11 cellular contexts compared by ENCODE assay signal in genomic region chr20:5652626-5653573, GRCh38. TPM values are rescaled to one million over a fixed set of nuclear protein-coding genes. Genes with fewer than 3 reads are reported as not detected.
DNase-seq lines count a peak whose midpoint lies in the region; ATAC-seq, FAIRE-seq and TF ChIP-seq lines count a peak whose summit lies in the region.
"Had no signal": no experiment of that assay in that cellular context is flagged by ENCODE, and none has a peak within 500 bp of the region (broad histone marks: within the 10 kb centered on the region; RNA-seq: fewer than 3 reads in every experiment).

No MANE protein-coding gene starts in this region.

- H3K4me3 Mint-ChIP-seq in activated naive CD8-positive, alpha-beta T cell treated with anti-CD3 and anti-CD28 coated beads, Interleukin-2, amount 10 ng/mL, durations not matched to agents 7 days and 5 days, result peak overlapping the region; percentile 37
- H3K4me3 Mint-ChIP-seq in naive B cell, result peak overlapping the region in 7 of 8 donors; percentile 69 to 92 (median 86)

- H3K27ac Mint-ChIP-seq in activated naive CD8-positive, alpha-beta T cell treated with anti-CD3 and anti-CD28 coated beads, Interleukin-2, amount 10 ng/mL, durations not matched to agents 7 days and 5 days, result peak overlapping the region; percentile 56
- H3K27ac Mint-ChIP-seq in naive B cell, result peak overlapping the region; percentile 99

- H3K4me3 ChIP-seq in BLaER1 treated with 17β-estradiol and CSF1 and Interleukin-3, amounts not matched to agents 10 nM and 100 nM, result 0 out of 20 replicates have a peak overlapping the region, but pooled peaks of 2 of the 10 experiments have one; percentile 0 to 26

- H3K27me3 Mint-ChIP-seq in activated naive CD8-positive, alpha-beta T cell treated with anti-CD3 and anti-CD28 coated beads, Interleukin-2, amount 10 ng/mL, durations not matched to agents 7 days and 5 days, result no peaks in the 10 kb centered on the region
- H3K27me3 Mint-ChIP-seq in naive B cell, result no peaks in the 10 kb centered on the region

- no peaks in the 10 kb centered on the region for H4K20me1 ChIP-seq in BLaER1 treated with 17β-estradiol and CSF1 and Interleukin-3, amounts not matched to agents 10 nM and 100 nM

- H3K9ac ChIP-seq in BLaER1 treated with 17β-estradiol and CSF1 and Interleukin-3, amounts not matched to agents 10 nM and 100 nM, result peak overlapping the region in 9 of 11 experiments; percentile 9 to 80 (median 65); a peak in 16 of 22 replicates

- H3K9me3 ChIP-seq in BLaER1 treated with 17β-estradiol and CSF1 and Interleukin-3, amounts not matched to agents 10 nM and 100 nM (replicated peaks in 1 of 11), result peaks cover 0 to 4% (median 0%) of the 10 kb centered on the region in 11 experiments; a peak in 2 of 22 replicates

- no peaks in the 10 kb centered on the region for H3K36me3 ChIP-seq in BLaER1 treated with 17β-estradiol and CSF1 and Interleukin-3, amounts not matched to agents 10 nM and 100 nM

- H3K36me3 Mint-ChIP-seq in activated naive CD8-positive, alpha-beta T cell treated with anti-CD3 and anti-CD28 coated beads, Interleukin-2, amount 10 ng/mL, durations not matched to agents 7 days and 5 days, result no peaks in the 10 kb centered on the region
- H3K36me3 Mint-ChIP-seq in naive B cell, result no peaks in the 10 kb centered on the region

- peak; percentile 67 for DNase-seq in HTR-8/SVneo (ENCODE audit: insufficient read length, low spot score)
- no peak for DNase-seq in activated naive CD8-positive, alpha-beta T cell treated with anti-CD3 and anti-CD28 coated beads, Interleukin-2, amount 10 ng/mL, durations not matched to agents 7 days and 5 days
- DNase-seq in naive B cell, result no peak
- no peak for DNase-seq in HEK293T (ENCODE audit: extremely low spot score)
- no peak for DNase-seq in activated CD4-positive, CD25-positive, alpha-beta regulatory T cell (lab: John Stamatoyannopoulos, UW)
- DNase-seq: activated CD4-positive, alpha-beta T cell treated with anti-CD3 and anti-CD28 coated beads for 1 hour; DMS79 had no signal

- POLR2A ChIA-PET in activated naive CD8-positive, alpha-beta T cell treated with anti-CD3 and anti-CD28 coated beads, Interleukin-2, amount 10 ng/mL, durations not matched to agents 7 days and 5 days (lab: Charles Lee), result no interaction called here
- POLR2A ChIA-PET in HEK293T (lab: Yijun Ruan, JAX), result no interaction called here

- CTCF ChIA-PET in HEK293T (lab: Yijun Ruan, JAX), result no interaction called here

- no peaks in the 10 kb centered on the region for H3K9me3 Mint-ChIP-seq in activated naive CD8-positive, alpha-beta T cell treated with anti-CD3 and anti-CD28 coated beads, Interleukin-2, amount 10 ng/mL, durations not matched to agents 7 days and 5 days
- peaks cover 0 to 3% (median 0%) of the 10 kb centered on the region in 7 donors for H3K9me3 Mint-ChIP-seq in naive B cell

- H3K27ac ChIP-seq in BLaER1 treated with 17β-estradiol and CSF1 and Interleukin-3, amounts not matched to agents 10 nM and 100 nM, result peak overlapping the region; percentile 47 to 94 (median 78)

- peaks cover 57 to 88% (median 79%) of the 10 kb centered on the region in 10 experiments for H3K4me1 ChIP-seq in BLaER1 treated with 17β-estradiol and CSF1 and Interleukin-3, amounts not matched to agents 10 nM and 100 nM

- peak; percentile 65 for FAIRE-seq in HTR-8/SVneo (lab: Jason Lieb, UNC)
- FAIRE-seq: colon had no signal

- peaks cover 6% of the 10 kb centered on the region for H3K4me1 Mint-ChIP-seq in activated naive CD8-positive, alpha-beta T cell treated with anti-CD3 and anti-CD28 coated beads, Interleukin-2, amount 10 ng/mL, durations not matched to agents 7 days and 5 days
- peaks cover 41 to 86% (median 72%) of the 10 kb centered on the region in 3 donors for H3K4me1 Mint-ChIP-seq in naive B cell

- no peaks in the 10 kb centered on the region for H3K27me3 ChIP-seq in BLaER1 treated with 17β-estradiol and CSF1 and Interleukin-3, amounts not matched to agents 10 nM and 100 nM

- no peak for ATAC-seq in activated naive CD8-positive, alpha-beta T cell treated with anti-CD3 and anti-CD28 coated beads, Interleukin-2, amount 10 ng/mL, durations not matched to agents 7 days and 5 days (ENCODE audit: low read depth)
- ATAC-seq in naive B cell (ENCODE audit: low read depth in 2 of 2) (no peak), GM19351 (IDR thresholded peaks at IDR 0.05; ENCODE audit: unreplicated experiment) (no peak), HG03039 (IDR thresholded peaks at IDR 0.05; ENCODE audit: unreplicated experiment) (no peak)

- peak overlapping the region; percentile 52 to 89 (median 74) for H3K4me2 ChIP-seq in BLaER1 treated with 17β-estradiol and CSF1 and Interleukin-3, amounts not matched to agents 10 nM and 100 nM

TF ChIP-seq in HEK293T, 16 proteins besides CTCF, POLR2A, EP300 and RAD21:
- no peak for TF ChIP-seq FOXK2 (IDR thresholded peaks at IDR 0.05)
- no peak for TF ChIP-seq ZNF384 (IDR thresholded peaks at IDR 0.05)
- TF ChIP-seq CTBP1 (IDR thresholded peaks at IDR 0.05; ENCODE audit: borderline replicate concordance), result no peak
- no peak for TF ChIP-seq HDGF (IDR thresholded peaks at IDR 0.05; ENCODE audit: borderline replicate concordance)
- no peak for TF ChIP-seq TARDBP (IDR thresholded peaks at IDR 0.05)
- TF ChIP-seq SUZ12 (IDR thresholded peaks at IDR 0.05), result no peak

RNA-seq across cellular contexts. Expression of gene GPCPD1, which starts 42.1 kb away (rescaled TPM):
- 10 to 100 TPM; 47.9 to 51.7 TPM for total RNA-seq in activated naive CD8-positive, alpha-beta T cell treated with anti-CD3 and anti-CD28 coated beads, Interleukin-2, amount 10 ng/mL, durations not matched to agents 7 days and 5 days
- 10 to 100 TPM; 39.5 to 60.5 (median 50.7) TPM for polyA plus RNA-seq in naive B cell (ENCODE audit: low read depth in 6 of 6)
